In genomic region chrX:123664467-123665167, GRCh38 we compare ENCODE assay signal across 8 cellular contexts.
DNase-seq lines count a peak whose midpoint lies in the region; ATAC-seq, FAIRE-seq and TF ChIP-seq lines count a peak whose summit lies in the region.
"Not testable (repeated sequence)": the region's sequence is repeated elsewhere in the genome, so short reads cannot be mapped to it uniquely, and the experiment has no call there.

No MANE protein-coding gene starts in this region.

- TF ChIP-seq CTCF in AG10803 (conservative IDR thresholded peaks at IDR 0.05; ENCODE audit: low read length); PC-9 (conservative IDR thresholded peaks at IDR 0.05); astrocyte of the spinal cord (IDR thresholded peaks at IDR 0.05; ENCODE audit: low read depth, low read length); lung (IDR thresholded peaks at IDR 0.05; ENCODE audit: control extremely low read depth, extremely low read depth); upper lobe of right lung (IDR thresholded peaks at IDR 0.05): not testable (repeated sequence)

- not testable (repeated sequence) for H3K27me3 ChIP-seq in PC-9 (ENCODE audit: insufficient read depth, low read depth); lung (ENCODE audit: control insufficient read depth, insufficient read depth); upper lobe of right lung

- POLR2A ChIA-PET in PC-9 (lab: Charles Lee; ENCODE audit: unreplicated experiment): not testable (repeated sequence)

- H4K20me1 ChIP-seq in PC-9 (ENCODE audit: insufficient read depth): peaks cover 33% of the 10 kb centered on the region

- in situ Hi-C loops in astrocyte of the spinal cord (cut with HindIII; ENCODE audit: low sequenced_read_pairs): not testable (repeated sequence)

- not testable (repeated sequence) for BruUV-seq in PC-9 (replicated peaks; lab: Mats Ljungman, UMichigan)

- not testable (repeated sequence) for H3K9me2 ChIP-seq in PC-9 (ENCODE audit: insufficient read depth)

- CTCF ChIA-PET in PC-9 (lab: Charles Lee): not testable (repeated sequence)

- H3K4me2 ChIP-seq in PC-9: peak overlapping the region; percentile 55

- H3K27ac ChIP-seq in PC-9 (peak overlapping the region; percentile 71), epithelial cell of prostate (peak overlapping the region; percentile 51), upper lobe of right lung (peak overlapping the region; percentile 30)
- H3K27ac ChIP-seq in lung (ENCODE audit: low read depth in 1 of 2, low read length in 1 of 2): not testable (repeated sequence)

- not testable (repeated sequence) for H2AFZ ChIP-seq in PC-9

- H3K4me3 ChIP-seq in AG10803 (ENCODE audit: low read length); PC-9; astrocyte of the spinal cord (ENCODE audit: low read depth, low read length); lung; upper lobe of right lung: not testable (repeated sequence)

- peaks cover 25% of the 10 kb centered on the region for H3K4me1 ChIP-seq in PC-9 (replicated peaks; ENCODE audit: insufficient read depth)
- H3K4me1 ChIP-seq in lung (ENCODE audit: control insufficient read depth in 2 of 2, insufficient read depth in 2 of 2, low read length in 2 of 2); upper lobe of right lung: not testable (repeated sequence)

- H3K36me3 ChIP-seq in PC-9 (ENCODE audit: low read depth) (peaks cover 52% of the 10 kb centered on the region), upper lobe of right lung (peaks cover 16% of the 10 kb centered on the region)
- H3K36me3 ChIP-seq in lung (ENCODE audit: control insufficient read depth in 2 of 2, insufficient read depth in 2 of 2, low read length in 2 of 2): not testable (repeated sequence)

- peaks cover 28% of the 10 kb centered on the region for H3K79me2 ChIP-seq in PC-9 (ENCODE audit: low read depth)

- FAIRE-seq in GM18507 (lab: Jason Lieb, UNC): peak; percentile 21

- 77 to 88% methylated on average over 6 of the region's 6 CpGs for WGBS in lung, 2 donors

- DNase-seq in AG10803 (ENCODE audit: low read depth): peak; percentile 29
- DNase-seq in GM18507 (ENCODE audit: extremely low spot score, insufficient read length, low read depth); epithelial cell of prostate (ENCODE audit: low read depth, low spot score); lung (ENCODE audit: low spot score); upper lobe of right lung: not testable (repeated sequence)
- DNase-seq in PC-9: peak in 1 of 2 experiments; percentile 55
- peak; percentile 30 for DNase-seq in astrocyte of the spinal cord (ENCODE audit: low read depth, low spot score)
- peak; percentile 3 for DNase-seq in foreskin melanocyte

- H3F3A ChIP-seq in PC-9 (ENCODE audit: insufficient read depth, low read depth): peaks cover 40% of the 10 kb centered on the region

- not testable (repeated sequence) for H3K9me3 ChIP-seq in PC-9 (ENCODE audit: insufficient read depth, low read depth); lung (ENCODE audit: control insufficient read depth in 2 of 2, insufficient read depth in 1 of 2, low read length in 1 of 2); upper lobe of right lung

- ATAC-seq in lung (ENCODE audit: insufficient read depth, low FRiP score) (peak; percentile 41), upper lobe of right lung (peak; percentile 47)

- intact Hi-C loops in PC-9 (cut with micrococcal nuclease; ENCODE audit: unreplicated experiment); upper lobe of right lung (cut with DNase I): not testable (repeated sequence)
